In genomic region chr17:75630071-75630917, GRCh38 we compare ENCODE assay signal across 36 cellular contexts. TPM values are rescaled to one million over a fixed set of nuclear protein-coding genes. Genes with fewer than 3 reads are reported as not detected.
"Had no signal": no experiment of that assay in that cellular context is flagged by ENCODE, and none has a peak within 500 bp of the region (broad histone marks: within the 10 kb centered on the region; RNA-seq: fewer than 3 reads in every experiment).

No MANE protein-coding gene starts in this region.

- H3K27ac Mint-ChIP-seq: activated CD4-positive, alpha-beta memory T cell treated with anti-CD3 and anti-CD28 coated beads for 36 hours; activated CD4-positive, alpha-beta T cell treated with anti-CD3 and anti-CD28 coated beads, Interleukin-2, amount 10 ng/mL, durations not matched to agents 24 days and 14 days; activated naive CD4-positive, alpha-beta T cell treated with anti-CD3 and anti-CD28 coated beads, Interleukin-2, amount 10 ng/mL, durations not matched to agents 7 days and 5 days; activated naive CD8-positive, alpha-beta T cell treated with anti-CD3 and anti-CD28 coated beads, Interleukin-2, amount 10 ng/mL, durations not matched to agents 7 days and 5 days; activated T-helper 1 cell treated with anti-CD3 and anti-CD28 coated beads, Interleukin-12 subunit alpha, Interleukin-12 subunit beta, Interleukin-2, Interleukin-4 antibody, amounts not matched to agents 30 ng/mL and 10 ng/mL and 1 ng/mL, durations not matched to agents 14 hours and 24 hours and 36 hours; brain; nephron progenitor cell; stimulated activated memory B cell treated with anti-CD40 and anti-IgM and Interleukin-4, amounts not matched to agents 10 μg/mL and 1 μg/mL and 100 μg/mL, for 72 hours; T-helper 1 cell treated with Interleukin-12 subunit alpha and Interleukin-12 subunit beta and Interleukin-4 antibody, amounts not matched to agents 30 μg/mL and 1 μg/mL, for 36 hours had no signal

- ATAC-seq: gastrocnemius medialis; left ventricle myocardium superior; pancreas; stimulated activated memory B cell treated with anti-CD40 and anti-IgM and Interleukin-4, amounts not matched to agents 10 μg/mL and 1 μg/mL and 100 μg/mL, for 72 hours had no signal

- H3K36me3 ChIP-seq: cardiac muscle cell, pancreas, prostate gland had no signal

- H3K27me3 ChIP-seq: ascending aorta, cardiac muscle cell, dorsolateral prefrontal cortex, gastrocnemius medialis, pancreas, sigmoid colon had no signal

- H3K27ac ChIP-seq: ascending aorta, cardiac muscle cell, coronary artery, gastrocnemius medialis, pancreas, prostate gland, sigmoid colon had no signal

- H3K9me3 Mint-ChIP-seq: activated CD4-positive, alpha-beta memory T cell treated with anti-CD3 and anti-CD28 coated beads for 36 hours; activated CD4-positive, alpha-beta T cell treated with anti-CD3 and anti-CD28 coated beads, Interleukin-2, amount 10 ng/mL, durations not matched to agents 24 days and 14 days; activated naive CD4-positive, alpha-beta T cell treated with anti-CD3 and anti-CD28 coated beads, Interleukin-2, amount 10 ng/mL, durations not matched to agents 7 days and 5 days; activated naive CD8-positive, alpha-beta T cell treated with anti-CD3 and anti-CD28 coated beads, Interleukin-2, amount 10 ng/mL, durations not matched to agents 7 days and 5 days; activated T-helper 1 cell treated with anti-CD3 and anti-CD28 coated beads, Interleukin-12 subunit alpha, Interleukin-12 subunit beta, Interleukin-2, Interleukin-4 antibody, amounts not matched to agents 30 ng/mL and 10 ng/mL and 1 ng/mL, durations not matched to agents 14 hours and 24 hours and 36 hours; brain; naive B cell; nephron progenitor cell; stimulated activated memory B cell treated with anti-CD40 and anti-IgM and Interleukin-4, amounts not matched to agents 10 μg/mL and 1 μg/mL and 100 μg/mL, for 72 hours; T-helper 1 cell treated with Interleukin-12 subunit alpha and Interleukin-12 subunit beta and Interleukin-4 antibody, amounts not matched to agents 30 μg/mL and 1 μg/mL, for 36 hours had no signal

- H3K4me3 ChIP-seq: ascending aorta, cardiac muscle cell, coronary artery, dorsolateral prefrontal cortex, gastrocnemius medialis, pancreas, prostate gland, sigmoid colon had no signal

- H3K27me3 Mint-ChIP-seq: activated CD4-positive, alpha-beta memory T cell treated with anti-CD3 and anti-CD28 coated beads for 36 hours; activated CD4-positive, alpha-beta T cell treated with anti-CD3 and anti-CD28 coated beads, Interleukin-2, amount 10 ng/mL, durations not matched to agents 24 days and 14 days; activated naive CD4-positive, alpha-beta T cell treated with anti-CD3 and anti-CD28 coated beads, Interleukin-2, amount 10 ng/mL, durations not matched to agents 7 days and 5 days; activated naive CD8-positive, alpha-beta T cell treated with anti-CD3 and anti-CD28 coated beads, Interleukin-2, amount 10 ng/mL, durations not matched to agents 7 days and 5 days; naive B cell; stimulated activated memory B cell treated with anti-CD40 and anti-IgM and Interleukin-4, amounts not matched to agents 10 μg/mL and 1 μg/mL and 100 μg/mL, for 72 hours had no signal

- H3K4me3 Mint-ChIP-seq: activated CD4-positive, alpha-beta memory T cell treated with anti-CD3 and anti-CD28 coated beads for 36 hours; activated CD4-positive, alpha-beta T cell treated with anti-CD3 and anti-CD28 coated beads, Interleukin-2, amount 10 ng/mL, durations not matched to agents 24 days and 14 days; activated naive CD4-positive, alpha-beta T cell treated with anti-CD3 and anti-CD28 coated beads, Interleukin-2, amount 10 ng/mL, durations not matched to agents 7 days and 5 days; activated naive CD8-positive, alpha-beta T cell treated with anti-CD3 and anti-CD28 coated beads, Interleukin-2, amount 10 ng/mL, durations not matched to agents 7 days and 5 days; activated T-helper 1 cell treated with anti-CD3 and anti-CD28 coated beads, Interleukin-12 subunit alpha, Interleukin-12 subunit beta, Interleukin-2, Interleukin-4 antibody, amounts not matched to agents 30 ng/mL and 10 ng/mL and 1 ng/mL, durations not matched to agents 14 hours and 24 hours and 36 hours; brain; naive B cell; nephron progenitor cell; stimulated activated memory B cell treated with anti-CD40 and anti-IgM and Interleukin-4, amounts not matched to agents 10 μg/mL and 1 μg/mL and 100 μg/mL, for 72 hours; T-helper 1 cell treated with Interleukin-12 subunit alpha and Interleukin-12 subunit beta and Interleukin-4 antibody, amounts not matched to agents 30 μg/mL and 1 μg/mL, for 36 hours had no signal

- H3K4me1 Mint-ChIP-seq: activated naive CD4-positive, alpha-beta T cell treated with anti-CD3 and anti-CD28 coated beads, Interleukin-2, amount 10 ng/mL, durations not matched to agents 7 days and 5 days had no signal

- H3K36me3 Mint-ChIP-seq: activated CD4-positive, alpha-beta memory T cell treated with anti-CD3 and anti-CD28 coated beads for 36 hours; activated naive CD4-positive, alpha-beta T cell treated with anti-CD3 and anti-CD28 coated beads, Interleukin-2, amount 10 ng/mL, durations not matched to agents 7 days and 5 days; activated naive CD8-positive, alpha-beta T cell treated with anti-CD3 and anti-CD28 coated beads, Interleukin-2, amount 10 ng/mL, durations not matched to agents 7 days and 5 days; brain; naive B cell; stimulated activated memory B cell treated with anti-CD40 and anti-IgM and Interleukin-4, amounts not matched to agents 10 μg/mL and 1 μg/mL and 100 μg/mL, for 72 hours had no signal

- H3K9me3 ChIP-seq: ascending aorta, gastrocnemius medialis, pancreas, prostate gland, sigmoid colon had no signal

- DNase-seq: activated CD4-positive, alpha-beta memory T cell treated with anti-CD3 and anti-CD28 coated beads for 36 hours; activated CD4-positive, alpha-beta T cell treated with anti-CD3 and anti-CD28 coated beads, Interleukin-2, amount 10 ng/mL, durations not matched to agents 24 days and 14 days; activated CD4-positive, CD25-positive, alpha-beta regulatory T cell treated with anti-CD3 and anti-CD28 coated beads, Interleukin-2, amount 50 U/mL, for 72 hours; activated CD8-positive, alpha-beta memory T cell treated with anti-CD3 and anti-CD28 coated beads, Interleukin-2, amount 50 U/mL, for 4 hours; activated gamma-delta T cell; activated naive CD4-positive, alpha-beta T cell treated with anti-CD3 and anti-CD28 coated beads, Interleukin-2, amount 10 ng/mL, durations not matched to agents 7 days and 5 days; activated naive CD8-positive, alpha-beta T cell treated with anti-CD3 and anti-CD28 coated beads, Interleukin-2, amount 10 ng/mL, durations not matched to agents 7 days and 5 days; activated T-cell treated with anti-CD3 and anti-CD28 coated beads, Interleukin-2, amount 50 U/mL, for 1 hour; cerebellar nuclear complex; dorsolateral prefrontal cortex; effector memory CD4-positive, alpha-beta T cell; erythroblast; gastrocnemius medialis; glutamatergic neuron; mammary epithelial cell; naive B cell; nephron progenitor cell; retina; sigmoid colon; small intestine; stimulated activated CD4-positive, alpha-beta T cell treated with anti-CD3 and anti-CD28 coated beads, Interleukin-1b, Interleukin-23, amount 100 ng/mL, for 48 hours; stimulated activated CD4-positive, alpha-beta T cell treated with anti-CD3 and anti-CD28 coated beads, Interleukin-4, amount 100 ng/mL, for 4 hours; stimulated activated CD8-positive, alpha-beta memory T cell treated with anti-CD3 and anti-CD28 coated beads, Interleukin-4, amount 100 ng/mL, for 48 hours; SW 1271; T-helper 9 cell; trophoblast cell had no signal

RNA-seq across cellular contexts. Expression of gene SMIM5, which starts 2.9 kb away (rescaled TPM):
- total RNA-seq: activated CD4-positive, alpha-beta memory T cell treated with anti-CD3 and anti-CD28 coated beads for 36 hours; activated T-helper 1 cell treated with anti-CD3 and anti-CD28 coated beads, Interleukin-12 subunit alpha, Interleukin-12 subunit beta, Interleukin-2, Interleukin-4 antibody, amounts not matched to agents 30 ng/mL and 10 ng/mL and 1 ng/mL, durations not matched to agents 14 hours and 24 hours and 36 hours; ascending aorta; mammary epithelial cell had no signal
